Comparison of ENCODE assay signal across 3 cellular contexts in the genomic region with DNA sequence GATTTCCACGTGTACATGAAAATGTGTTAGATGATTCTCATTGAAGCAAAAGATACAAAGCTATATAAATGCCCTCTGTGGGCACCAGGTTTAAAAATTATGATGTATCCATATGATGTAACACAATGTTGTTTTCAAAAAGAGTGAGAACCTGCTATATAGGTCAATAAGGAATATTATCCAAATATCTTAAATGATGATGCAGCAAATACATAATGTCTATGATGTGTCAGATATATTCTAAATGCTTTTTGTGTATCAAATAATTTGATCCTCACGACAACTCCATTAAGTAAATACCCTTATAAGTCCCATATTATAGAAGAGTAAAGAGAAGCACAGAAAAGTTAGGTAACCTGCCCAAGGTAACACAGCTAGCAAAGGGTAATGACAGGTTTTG.
TF ChIP-seq lines count a peak whose summit lies in the region.

No MANE protein-coding gene starts in this region.

TF ChIP-seq in A549, 52 proteins besides CTCF, POLR2A, EP300 and RAD21:
- TF ChIP-seq MAFK (IDR thresholded peaks at IDR 0.05; ENCODE audit: partially characterized antibody) = peak; percentile 75
- TF ChIP-seq MAX (IDR thresholded peaks at IDR 0.05) = no peak

TF ChIP-seq in IMR-90, 13 proteins besides CTCF, POLR2A, EP300 and RAD21:
- TF ChIP-seq BHLHE40 (IDR thresholded peaks at IDR 0.05; ENCODE audit: low read depth, low read length) = no peak
- peak; percentile 69 for TF ChIP-seq MAFK (IDR thresholded peaks at IDR 0.05; ENCODE audit: low read depth, low read length)

TF ChIP-seq in K562, 482 proteins besides CTCF, POLR2A, EP300 and RAD21:
- TF ChIP-seq RCOR1 (IDR thresholded peaks at IDR 0.05; ENCODE audit: borderline replicate concordance in 1 of 2, low read depth in 2 of 2, low read length in 2 of 2) (no peak), RBM25 (IDR thresholded peaks at IDR 0.05; ENCODE audit: low read depth, low read length, severe bottlenecking) (peak; percentile 59), C11orf30 (IDR thresholded peaks at IDR 0.05; ENCODE audit: low read depth) (peak; percentile 70), NBN (IDR thresholded peaks at IDR 0.05; ENCODE audit: low read depth) (no peak), SETDB1 (IDR thresholded peaks at IDR 0.05; ENCODE audit: low read length) (no peak), BRF1 (IDR thresholded peaks at IDR 0.05; ENCODE audit: borderline replicate concordance, extremely low read depth, insufficient read length) (no peak), ATF4 (CRISPR knock-in tag; IDR thresholded peaks at IDR 0.05) (no peak), ZNF512 (tag; IDR thresholded peaks at IDR 0.05) (no peak), DDX20 (tag; IDR thresholded peaks at IDR 0.05; ENCODE audit: low read depth) (no peak), ZBTB17 (CRISPR knock-in tag; IDR thresholded peaks at IDR 0.05) (no peak), KLF6 (CRISPR knock-in tag; IDR thresholded peaks at IDR 0.05; ENCODE audit: borderline replicate concordance) (no peak), SAP30 (IDR thresholded peaks at IDR 0.05; ENCODE audit: borderline replicate concordance, insufficient read depth, low read depth, low read length, poor library complexity, severe bottlenecking) (no peak), HDAC8 (tag; IDR thresholded peaks at IDR 0.05) (no peak), ZNF124 (CRISPR knock-in tag; IDR thresholded peaks at IDR 0.05) (no peak), CLOCK (CRISPR knock-in tag; IDR thresholded peaks at IDR 0.05; ENCODE audit: borderline replicate concordance) (no peak), TAF7 (tag; IDR thresholded peaks at IDR 0.05) (no peak), MAFF (IDR thresholded peaks at IDR 0.05; ENCODE audit: low read length) (peak; percentile 61; the same call in 1 of the 2 replicates), ZNF324 (CRISPR knock-in tag; IDR thresholded peaks at IDR 0.05) (no peak), MAFG (tag; conservative IDR thresholded peaks at IDR 0.05) (peak; percentile 47), SRSF3 (IDR thresholded peaks at IDR 0.05; ENCODE audit: insufficient read depth, low read length) (no peak), CHD4 (IDR thresholded peaks at IDR 0.05; ENCODE audit: insufficient read depth, insufficient replicate concordance, low read depth, low read length, poor library complexity, severe bottlenecking) (no peak), HOXB6 (CRISPR knock-in tag; IDR thresholded peaks at IDR 0.05; ENCODE audit: borderline replicate concordance) (no peak), MAFK (IDR thresholded peaks at IDR 0.05; ENCODE audit: low read length) (peak; percentile 38; the same call in 1 of the 2 replicates), ZNF316 (IDR thresholded peaks at IDR 0.05) (peak; percentile 90), ZNF217 (CRISPR knock-in tag; IDR thresholded peaks at IDR 0.05) (no peak), POU5F1 (IDR thresholded peaks at IDR 0.05; ENCODE audit: borderline replicate concordance, low read depth, low read length, partially characterized antibody) (no peak)
- TF ChIP-seq, protein P1, sequence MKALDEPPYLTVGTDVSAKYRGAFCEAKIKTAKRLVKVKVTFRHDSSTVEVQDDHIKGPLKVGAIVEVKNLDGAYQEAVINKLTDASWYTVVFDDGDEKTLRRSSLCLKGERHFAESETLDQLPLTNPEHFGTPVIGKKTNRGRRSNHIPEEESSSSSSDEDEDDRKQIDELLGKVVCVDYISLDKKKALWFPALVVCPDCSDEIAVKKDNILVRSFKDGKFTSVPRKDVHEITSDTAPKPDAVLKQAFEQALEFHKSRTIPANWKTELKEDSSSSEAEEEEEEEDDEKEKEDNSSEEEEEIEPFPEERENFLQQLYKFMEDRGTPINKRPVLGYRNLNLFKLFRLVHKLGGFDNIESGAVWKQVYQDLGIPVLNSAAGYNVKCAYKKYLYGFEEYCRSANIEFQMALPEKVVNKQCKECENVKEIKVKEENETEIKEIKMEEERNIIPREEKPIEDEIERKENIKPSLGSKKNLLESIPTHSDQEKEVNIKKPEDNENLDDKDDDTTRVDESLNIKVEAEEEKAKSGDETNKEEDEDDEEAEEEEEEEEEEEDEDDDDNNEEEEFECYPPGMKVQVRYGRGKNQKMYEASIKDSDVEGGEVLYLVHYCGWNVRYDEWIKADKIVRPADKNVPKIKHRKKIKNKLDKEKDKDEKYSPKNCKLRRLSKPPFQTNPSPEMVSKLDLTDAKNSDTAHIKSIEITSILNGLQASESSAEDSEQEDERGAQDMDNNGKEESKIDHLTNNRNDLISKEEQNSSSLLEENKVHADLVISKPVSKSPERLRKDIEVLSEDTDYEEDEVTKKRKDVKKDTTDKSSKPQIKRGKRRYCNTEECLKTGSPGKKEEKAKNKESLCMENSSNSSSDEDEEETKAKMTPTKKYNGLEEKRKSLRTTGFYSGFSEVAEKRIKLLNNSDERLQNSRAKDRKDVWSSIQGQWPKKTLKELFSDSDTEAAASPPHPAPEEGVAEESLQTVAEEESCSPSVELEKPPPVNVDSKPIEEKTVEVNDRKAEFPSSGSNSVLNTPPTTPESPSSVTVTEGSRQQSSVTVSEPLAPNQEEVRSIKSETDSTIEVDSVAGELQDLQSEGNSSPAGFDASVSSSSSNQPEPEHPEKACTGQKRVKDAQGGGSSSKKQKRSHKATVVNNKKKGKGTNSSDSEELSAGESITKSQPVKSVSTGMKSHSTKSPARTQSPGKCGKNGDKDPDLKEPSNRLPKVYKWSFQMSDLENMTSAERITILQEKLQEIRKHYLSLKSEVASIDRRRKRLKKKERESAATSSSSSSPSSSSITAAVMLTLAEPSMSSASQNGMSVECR (CRISPR knock-in tag; IDR thresholded peaks at IDR 0.05) = no peak
